2 cellular contexts compared by ENCODE assay signal in genomic region chr19:18905058-18905456, GRCh38.
TF ChIP-seq lines count a peak whose summit lies in the region.

No MANE protein-coding gene starts in this region.

TF ChIP-seq in IMR-90, 13 proteins besides CTCF, POLR2A, EP300 and RAD21:
- TF ChIP-seq RCOR1 (IDR thresholded peaks at IDR 0.05; ENCODE audit: insufficient replicate concordance, low read length) = no peak

TF ChIP-seq in GM12878, 131 proteins besides CTCF, POLR2A, EP300 and RAD21:
- no peak for TF ChIP-seq CBX3 (IDR thresholded peaks at IDR 0.05; ENCODE audit: borderline replicate concordance, low read depth)
- no peak for TF ChIP-seq MTA2 (IDR thresholded peaks at IDR 0.05; ENCODE audit: low read depth)
- no peak for TF ChIP-seq ETV6 (conservative IDR thresholded peaks at IDR 0.05 in 1 of 2, IDR thresholded peaks at IDR 0.05 in 1 of 2; ENCODE audit: borderline replicate concordance in 1 of 2, low read depth in 1 of 2)
- no peak for TF ChIP-seq BHLHE40 (IDR thresholded peaks at IDR 0.05; ENCODE audit: borderline replicate concordance in 1 of 2, low read depth in 2 of 2, low read length in 1 of 2)
- no peak for TF ChIP-seq ZSCAN29 (IDR thresholded peaks at IDR 0.05)
- TF ChIP-seq E2F8 (IDR thresholded peaks at IDR 0.05; ENCODE audit: low read depth, partially characterized antibody) = no peak
- TF ChIP-seq MEF2B (IDR thresholded peaks at IDR 0.05; ENCODE audit: partially characterized antibody, poor library complexity, severe bottlenecking) = no peak
- TF ChIP-seq POLR2AphosphoS5 (IDR thresholded peaks at IDR 0.05; ENCODE audit: low read length) = peak; percentile 5
